27 cellular contexts compared by ENCODE assay signal in the genomic region with DNA sequence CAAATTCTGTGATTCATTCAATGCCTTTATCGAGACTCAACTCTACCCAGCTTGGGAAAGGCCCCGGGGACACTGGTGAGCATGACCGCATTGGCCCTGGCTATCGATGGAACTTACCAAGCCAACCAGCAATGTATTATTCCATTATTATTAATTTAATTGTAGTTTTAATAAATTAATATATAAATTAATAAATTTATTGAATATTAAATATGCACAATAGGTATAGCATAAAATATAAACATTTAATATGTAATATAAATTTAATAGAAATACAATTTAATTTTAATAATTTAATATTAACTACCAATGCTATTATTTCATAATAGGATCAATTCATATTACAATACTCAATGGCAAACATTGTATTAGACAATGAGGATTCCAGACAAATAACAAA.
"Had no signal": no experiment of that assay in that cellular context is flagged by ENCODE, and none has a peak within 500 bp of the region (broad histone marks: within the 10 kb centered on the region; RNA-seq: fewer than 3 reads in every experiment).

No MANE protein-coding gene starts in this region.

- ATAC-seq: activated CD4-positive, CD25-positive, alpha-beta regulatory T cell treated with anti-CD3 and anti-CD28 coated beads, Interleukin-2, amount 50 U/mL, for 24 hours; activated CD8-positive, alpha-beta T cell treated with anti-CD3 and anti-CD28 coated beads for 36 hours; activated T-cell treated with anti-CD3 and anti-CD28 coated beads, Interleukin-2, amount 50 U/mL, for 4 hours; activated T-helper 17 cell treated with anti-CD3 and anti-CD28 coated beads, Interleukin-2, amount 50 U/mL, for 72 hours; effector memory CD8-positive, alpha-beta T cell; heart right ventricle had no signal

- H3K27ac ChIP-seq: brain microvascular endothelial cell, epithelial cell of prostate, esophagus squamous epithelium, heart right ventricle, VCaP had no signal

- H3K27me3 ChIP-seq: brain microvascular endothelial cell, esophagus squamous epithelium, heart right ventricle had no signal

- H3K4me3 ChIP-seq: esophagus squamous epithelium, heart right ventricle had no signal

- DNase-seq: activated B cell treated with CpG ODN at 0.5 μM for 24 hours; activated CD4-positive, alpha-beta T cell treated with anti-CD3 and anti-CD28 coated beads for 48 hours; activated CD4-positive, alpha-beta T cell treated with anti-CD3 and anti-CD28 coated beads, Interleukin-2, amount 50 U/mL, for 1 hour; activated CD4-positive, alpha-beta T cell treated with anti-CD3 and anti-CD28 coated beads, Interleukin-2, amount 50 U/mL, for 48 hours; activated CD8-positive, alpha-beta memory T cell treated with anti-CD3 and anti-CD28 coated beads for 24 hours; activated CD8-positive, alpha-beta T cell treated with anti-CD3 and anti-CD28 coated beads for 36 hours; activated effector memory CD4-positive, alpha-beta T cell treated with Interleukin-2 at 50 U/mL for 16 hours; activated gamma-delta T cell treated with Interleukin-2 at 50 U/mL for 16 hours; activated naive CD4-positive, alpha-beta T cell treated with anti-CD3 and anti-CD28 coated beads, Interleukin-2, amount 50 U/mL, for 16 hours; activated naive CD4-positive, alpha-beta T cell treated with Interleukin-2 at 50 U/mL for 16 hours; activated T-cell treated with anti-CD3 and anti-CD28 coated beads, Interleukin-2, amount 50 U/mL, for 4 hours; amniotic stem cell; brain microvascular endothelial cell; cortex of kidney; dermis blood vessel endothelial cell; effector CD4-positive, alpha-beta T cell; effector memory CD8-positive, alpha-beta T cell; esophagus squamous epithelium; foreskin melanocyte; heart right ventricle; T-helper 2 cell had no signal

- H3K4me1 ChIP-seq: esophagus squamous epithelium had no signal

- H3K9me3 ChIP-seq: esophagus squamous epithelium, heart right ventricle had no signal

- H3K36me3 ChIP-seq: esophagus squamous epithelium had no signal

- FAIRE-seq: astrocyte, bronchial epithelial cell had no signal
